Comparison of ENCODE assay signal across 13 cellular contexts in genomic region chr16:70589998-70590471, GRCh38. TPM values are rescaled to one million over a fixed set of nuclear protein-coding genes. Genes with fewer than 3 reads are reported as not detected.
A peak's percentile ranks its signal among the peaks of the same experiment; 100 is the strongest.
DNase-seq lines count a peak whose midpoint lies in the region; ATAC-seq, FAIRE-seq and TF ChIP-seq lines count a peak whose summit lies in the region.
"Had no signal": no experiment of that assay in that cellular context is flagged by ENCODE, and none has a peak within 500 bp of the region (broad histone marks: within the 10 kb centered on the region; RNA-seq: fewer than 3 reads in every experiment).

No MANE protein-coding gene starts in this region.

- no peak overlapping the region for H2BK20ac ChIP-seq in H9 (ENCODE audit: low read depth, low read length, poor library complexity, severe bottlenecking)

- H3K18ac ChIP-seq in H9 (ENCODE audit: insufficient read length, low read depth, low read length): no peak overlapping the region

- no peak overlapping the region for H3K23ac ChIP-seq in H9 (ENCODE audit: insufficient read length, low read depth, low read length)

- H3K4me2 ChIP-seq in HepG2 (ENCODE audit: low read depth, low read length): peak overlapping the region; percentile 45
- no peak overlapping the region for H3K4me2 ChIP-seq in H9 (ENCODE audit: insufficient read depth, insufficient read length, low read length)

- H2BK15ac ChIP-seq in H9 (ENCODE audit: low read depth, low read length): no peak overlapping the region

- H3K4me1 ChIP-seq in HepG2 (ENCODE audit: insufficient read depth, low read length) (peaks cover 31% of the 10 kb centered on the region), subcutaneous abdominal adipose tissue (ENCODE audit: control insufficient read depth in 5 of 5, insufficient read depth in 5 of 5, low read length in 5 of 5) (peaks cover 10 to 41% (median 27%) of the 10 kb centered on the region in 5 donors), H9 (ENCODE audit: insufficient read depth, low read length) (no peaks in the 10 kb centered on the region)

- DNase-seq in MG63: peak; percentile 56
- DNase-seq in dedifferentiated amniotic fluid mesenchymal stem cell (ENCODE audit: extremely low spot score): peak; percentile 64
- DNase-seq in HepG2 (ENCODE audit: low spot score): no peak
- no peak for DNase-seq in NK-92 (lab: John Stamatoyannopoulos, UW; ENCODE audit: unreplicated experiment)
- DNase-seq in H9: no peak
- no peak for DNase-seq in foreskin melanocyte
- DNase-seq in KBM-7: no peak
- DNase-seq: activated CD8-positive, alpha-beta memory T cell treated with anti-CD3 and anti-CD28 coated beads, Interleukin-2, amount 10 ng/mL, durations not matched to agents 7 days and 5 days; NCI-H345 had no signal

- FAIRE-seq in HepG2 (lab: Jason Lieb, UNC): no peak

- no peak overlapping the region for H2BK5ac ChIP-seq in H9 (ENCODE audit: insufficient read length, low read length)

- no peaks in the 10 kb centered on the region for H3K23me2 ChIP-seq in H9 (ENCODE audit: insufficient read length, low read depth, low read length, poor library complexity, severe bottlenecking)

- peaks cover 3 to 11% of the 10 kb centered on the region in 2 experiments; a peak in 3 of 4 replicates for H3K4me1 Mint-ChIP-seq in H9
- H3K4me1 Mint-ChIP-seq: activated CD8-positive, alpha-beta memory T cell treated with anti-CD3 and anti-CD28 coated beads, Interleukin-2, amount 10 ng/mL, durations not matched to agents 7 days and 5 days; IgD-negative memory B cell had no signal

- 6% methylated on average over 10 of the region's 10 CpGs for WGBS in HepG2 (ENCODE audit: low lambda C conversion rate)
- no CpG with 5 or more reads among the region's 10 CpGs for WGBS in H9 (ENCODE audit: extremely low coverage, insufficient read length, low lambda C conversion rate)

- POLR2A ChIA-PET in HepG2 (lab: Yijun Ruan, JAX): interaction anchor here (1.1 to 1.4 kb wide), 2 partner anchors 66 to 301 kb away, joined by 3 read pairs; partner anchors contain the start of gene AARS1

- no peak overlapping the region for H4K5ac ChIP-seq in H9 (ENCODE audit: insufficient read length, low read depth, low read length)

- H4K91ac ChIP-seq in H9 (ENCODE audit: insufficient read length, low read depth, low read length): no peak overlapping the region

- H3K36me3 Mint-ChIP-seq in H9 (ENCODE audit: insufficient read depth in 1 of 3, low read depth in 3 of 3): no peaks in the 10 kb centered on the region
- H3K36me3 Mint-ChIP-seq: activated CD8-positive, alpha-beta memory T cell treated with anti-CD3 and anti-CD28 coated beads, Interleukin-2, amount 10 ng/mL, durations not matched to agents 7 days and 5 days; IgD-negative memory B cell had no signal

- no peak overlapping the region for H2BK120ac ChIP-seq in H9 (ENCODE audit: low read depth, low read length, poor library complexity, severe bottlenecking)

- no peaks in the 10 kb centered on the region for H3K79me1 ChIP-seq in H9 (ENCODE audit: insufficient read depth, low read depth, low read length, poor library complexity, severe bottlenecking)

- TF ChIP-seq CTCF in HepG2 (CRISPR knock-in tag; IDR thresholded peaks at IDR 0.05) (no peak), H9 (conservative IDR thresholded peaks at IDR 0.05) (no peak)

- no peak overlapping the region for H3T11ph ChIP-seq in H9 (ENCODE audit: low read length)

- H3K4ac ChIP-seq in H9 (ENCODE audit: low read depth, low read length): no peak overlapping the region

- no TSS peak for BruUV-seq in HepG2 (replicated peaks; lab: Mats Ljungman, UMichigan)

- H2BK12ac ChIP-seq in H9 (ENCODE audit: insufficient read length, low read depth, low read length): no peak overlapping the region

- H2AFZ ChIP-seq in HepG2 (ENCODE audit: low read length) (no peak overlapping the region), H9 (ENCODE audit: low read length) (no peak overlapping the region)

- no peak for TF ChIP-seq RAD21 in HepG2 (CRISPR knock-in tag; IDR thresholded peaks at IDR 0.05)

- H3K27me3 Mint-ChIP-seq in H9 (ENCODE audit: low read depth): peaks cover 3% of the 10 kb centered on the region
- H3K27me3 Mint-ChIP-seq: dendritic cell treated with granulocyte-macrophage colony-stimulating factor and Interleukin-4, amounts not matched to agents 40 ng/mL and 50 ng/mL, for 4 days had no signal

- H3K9ac ChIP-seq in HepG2 (ENCODE audit: insufficient read depth, low read depth, low read length): no peak overlapping the region
- H3K9ac ChIP-seq in subcutaneous abdominal adipose tissue (ENCODE audit: low read length in 5 of 5): peak overlapping the region in 1 of 5 donors; percentile 62
- no peak overlapping the region for H3K9ac ChIP-seq in H9 (ENCODE audit: extremely low read depth, insufficient read length, low read length)

- no peaks in the 10 kb centered on the region for H3K9me3 Mint-ChIP-seq in H9
- H3K9me3 Mint-ChIP-seq: dendritic cell treated with granulocyte-macrophage colony-stimulating factor and Interleukin-4, amounts not matched to agents 40 ng/mL and 50 ng/mL, for 4 days; T-helper 1 cell treated with Interleukin-12 subunit alpha and Interleukin-12 subunit beta and Interleukin-4 antibody, amounts not matched to agents 30 μg/mL and 1 μg/mL, for 36 hours had no signal

- peak overlapping the region in 1 of 3 experiments; percentile 65; a peak in 2 of 7 replicates for H3K27ac Mint-ChIP-seq in H9
- H3K27ac Mint-ChIP-seq: activated CD8-positive, alpha-beta memory T cell treated with anti-CD3 and anti-CD28 coated beads, Interleukin-2, amount 10 ng/mL, durations not matched to agents 7 days and 5 days; dendritic cell treated with granulocyte-macrophage colony-stimulating factor and Interleukin-4, amounts not matched to agents 40 ng/mL and 50 ng/mL, for 4 days; IgD-negative memory B cell; T-helper 1 cell treated with Interleukin-12 subunit alpha and Interleukin-12 subunit beta and Interleukin-4 antibody, amounts not matched to agents 30 μg/mL and 1 μg/mL, for 36 hours had no signal

- H3K27me3 ChIP-seq in MG63 (no peaks in the 10 kb centered on the region), HepG2 (ENCODE audit: control insufficient read depth in 1 of 2, insufficient read depth in 2 of 2, low read length in 2 of 2) (no peaks in the 10 kb centered on the region; a peak in 1 of 5 replicates), subcutaneous abdominal adipose tissue (ENCODE audit: control insufficient read depth in 5 of 5, insufficient read depth in 4 of 5, low read length in 5 of 5) (no peaks in the 10 kb centered on the region), H9 (ENCODE audit: insufficient read depth, low read length) (no peaks in the 10 kb centered on the region)

- no peak for TF ChIP-seq EP300 in HepG2 (IDR thresholded peaks at IDR 0.05; ENCODE audit: low read depth in 2 of 2, low read length in 2 of 2)
- no peak for TF ChIP-seq EP300 in HepG2 (CRISPR knock-in tag; IDR thresholded peaks at IDR 0.05; ENCODE audit: borderline replicate concordance)

- no peak overlapping the region for H3K56ac ChIP-seq in H9 (ENCODE audit: insufficient read length, low read depth, low read length)

- no peak overlapping the region for H3K27ac ChIP-seq in HepG2 (ENCODE audit: extremely low read length, insufficient read depth, low read length)
- peak overlapping the region; percentile 60 for H3K27ac ChIP-seq in subcutaneous abdominal adipose tissue (ENCODE audit: low read depth, low read length)
- H3K27ac ChIP-seq in H9 (ENCODE audit: insufficient read length, low read depth, low read length): no peak overlapping the region

- H2AK5ac ChIP-seq in H9 (ENCODE audit: insufficient read length, low read length): no peak overlapping the region

- no peak overlapping the region for H3K14ac ChIP-seq in H9 (ENCODE audit: insufficient read depth, low read length)

- intact Hi-C loops in HepG2 (cut with micrococcal nuclease; ENCODE audit: unreplicated experiment): no loop called here

- no peaks in the 10 kb centered on the region for H4K20me1 ChIP-seq in HepG2 (ENCODE audit: insufficient read depth, low read length)
- no peaks in the 10 kb centered on the region for H4K20me1 ChIP-seq in H9 (ENCODE audit: control insufficient read depth, insufficient read depth, insufficient read length)

- no peaks in the 10 kb centered on the region for H3K36me3 ChIP-seq in MG63
- H3K36me3 ChIP-seq in HepG2 (replicated peaks in 1 of 2; ENCODE audit: control insufficient read depth in 1 of 2, insufficient read depth in 2 of 2, low read length in 2 of 2): no peaks in the 10 kb centered on the region
- peaks cover 0 to 2% (median 0%) of the 10 kb centered on the region in 5 donors for H3K36me3 ChIP-seq in subcutaneous abdominal adipose tissue (ENCODE audit: control insufficient read depth in 5 of 5, insufficient read depth in 5 of 5, low read length in 5 of 5)

- H3K9me3 ChIP-seq in MG63 (no peaks in the 10 kb centered on the region), HepG2 (ENCODE audit: low read length) (no peaks in the 10 kb centered on the region), subcutaneous abdominal adipose tissue (ENCODE audit: control insufficient read depth in 5 of 5, low read length in 5 of 5) (no peaks in the 10 kb centered on the region), H9 (ENCODE audit: control insufficient read depth, low read depth, low read length) (no peaks in the 10 kb centered on the region)

- ATAC-seq in HepG2: peak; percentile 22
- ATAC-seq: activated CD8-positive, alpha-beta memory T cell treated with anti-CD3 and anti-CD28 coated beads, Interleukin-2, amount 10 ng/mL, durations not matched to agents 7 days and 5 days had no signal

- H4K8ac ChIP-seq in H9 (replicated peaks; ENCODE audit: insufficient read length, low read depth, low read length): no peak overlapping the region

- H3K4me3 Mint-ChIP-seq in H9: no peak overlapping the region
- H3K4me3 Mint-ChIP-seq: activated CD8-positive, alpha-beta memory T cell treated with anti-CD3 and anti-CD28 coated beads, Interleukin-2, amount 10 ng/mL, durations not matched to agents 7 days and 5 days; dendritic cell treated with granulocyte-macrophage colony-stimulating factor and Interleukin-4, amounts not matched to agents 40 ng/mL and 50 ng/mL, for 4 days; T-helper 1 cell treated with Interleukin-12 subunit alpha and Interleukin-12 subunit beta and Interleukin-4 antibody, amounts not matched to agents 30 μg/mL and 1 μg/mL, for 36 hours had no signal

- TF ChIP-seq POLR2A in HepG2 (IDR thresholded peaks at IDR 0.05; ENCODE audit: insufficient read depth in 1 of 2, low read depth in 2 of 2, low read length in 2 of 2): no peak

- in situ Hi-C loops in HepG2 (cut with HindIII; ENCODE audit: extremely low pct_ligation_motif_present, low pct_unique_long_range_greater_than_20kb): no loop called here
- in situ Hi-C loops in KBM-7 (cut with MboI; ENCODE audit: low pct_unique_long_range_greater_than_20kb, low sequenced_read_pairs): no loop called here

- no peaks in the 10 kb centered on the region for H3K79me2 ChIP-seq in HepG2 (ENCODE audit: insufficient read depth, low read length)
- no peaks in the 10 kb centered on the region for H3K79me2 ChIP-seq in H9 (ENCODE audit: insufficient read depth, low read length)

- H3K4me3 ChIP-seq in MG63 (no peak overlapping the region), HepG2 (replicated peaks in 1 of 3; ENCODE audit: insufficient read depth in 1 of 3, low read depth in 2 of 3, low read length in 3 of 3) (peak overlapping the region in 1 of 3 experiments; percentile 12; a peak in 1 of 6 replicates), subcutaneous abdominal adipose tissue (ENCODE audit: low read depth in 1 of 5, low read length in 5 of 5) (no peak overlapping the region)

- CTCF ChIA-PET in HepG2 (lab: Yijun Ruan, JAX; ENCODE audit: low intra/inter-chr PET ratio, low total read pairs): no interaction called here

RNA-seq across cellular contexts. Expression of gene IL34, which starts 56.3 kb away (rescaled TPM):
- 1.4 and 2.2 TPM in 2 replicates for total RNA-seq in MG63 (2014; rRNA removed; shearing (Covaris generic); ENCODE audit: low replicate concordance)
- 1.2 and 1.4 TPM in 2 replicates for total RNA-seq in HepG2 (2016; rRNA removed; fragmentation: Illumina TruSeq; extraction: Trizol)
- total RNA-seq in HepG2 (2016; cell fraction: cytosol; rRNA removed; fragmentation: Illumina TruSeq; extraction: Trizol; ENCODE audit: low read depth): 1.0 and 1.6 TPM in 2 replicates
- 1.2 and 1.3 TPM in 2 replicates for total RNA-seq in HepG2 (2016; cell fraction: insoluble cytoplasmic fraction; rRNA removed; fragmentation: Illumina TruSeq; extraction: Trizol)
- 1.8 and 2.4 TPM in 2 replicates for total RNA-seq in HepG2 (2016; cell fraction: membrane; rRNA removed; fragmentation: Illumina TruSeq; extraction: Trizol)
- 0.31 and 0.40 TPM in 2 replicates for total RNA-seq in HepG2 (2016; cell fraction: nucleus; rRNA removed; fragmentation: Illumina TruSeq; extraction: Trizol)
- 1.3 and 1.6 TPM in 2 replicates for polyA plus RNA-seq in HepG2 (2011; rRNA removed)
- 1.1 and 2.2 TPM in 2 replicates for polyA plus RNA-seq in HepG2 (2011; cell fraction: cytosol; rRNA removed)
- polyA plus RNA-seq in HepG2 (2011; cell fraction: nucleus; rRNA removed): 0.83 and 1.9 TPM in 2 replicates
- 0.83 TPM in 2 replicates for polyA plus RNA-seq in HepG2 (2012)
- 1.3 and 2.1 TPM in 2 replicates for polyA plus RNA-seq in HepG2 (2016; cell fraction: cytosol; fragmentation: Illumina TruSeq; extraction: Trizol; ENCODE audit: low read depth)
- 0.84 and 0.90 TPM in 2 replicates for polyA plus RNA-seq in HepG2 (2016; cell fraction: insoluble cytoplasmic fraction; fragmentation: Illumina TruSeq; extraction: Trizol; ENCODE audit: low read depth)
- polyA plus RNA-seq in HepG2 (2016; cell fraction: membrane; fragmentation: Illumina TruSeq; extraction: Trizol; ENCODE audit: low read depth): 1.2 and 1.6 TPM in 2 replicates
- polyA plus RNA-seq in HepG2 (2016; cell fraction: nucleus; fragmentation: Illumina TruSeq; extraction: Trizol; ENCODE audit: insufficient read depth, low read depth): 0.96 and 1.1 TPM in 2 replicates
- 1.0 TPM in 1 of 2 replicates, not detected in the other for polyA minus RNA-seq in HepG2 (2011; rRNA and poly(A)+ RNA removed; ENCODE audit: low replicate concordance)
- polyA minus RNA-seq in HepG2 (2011; cell fraction: cytosol; rRNA and poly(A)+ RNA removed): 0.35 TPM in 1 of 2 replicates, not detected in the other
- 0.50 and 1.5 TPM in 2 replicates for polyA minus RNA-seq in HepG2 (2011; cell fraction: nucleus; rRNA and poly(A)+ RNA removed)
- total RNA-seq in H9 (2021): 4.2 and 4.4 TPM in 2 replicates
- total RNA-seq: activated CD8-positive, alpha-beta memory T cell treated with anti-CD3 and anti-CD28 coated beads, Interleukin-2, amount 10 ng/mL, durations not matched to agents 7 days and 5 days had no signal
- polyA plus RNA-seq: IgD-negative memory B cell had no signal

Comparison
In these comparisons a context has a peak if more than half of its experiments do, and no peak if none do; other contexts are left out.
1. DNase-seq: peak in MG63 (single experiment) and dedifferentiated amniotic fluid mesenchymal stem cell (single experiment); none in HepG2 (single experiment), NK-92 (single experiment), H9 (single experiment), foreskin melanocyte (single experiment) and KBM-7 (single experiment).